10 cellular contexts compared by ENCODE assay signal in the genomic region with DNA sequence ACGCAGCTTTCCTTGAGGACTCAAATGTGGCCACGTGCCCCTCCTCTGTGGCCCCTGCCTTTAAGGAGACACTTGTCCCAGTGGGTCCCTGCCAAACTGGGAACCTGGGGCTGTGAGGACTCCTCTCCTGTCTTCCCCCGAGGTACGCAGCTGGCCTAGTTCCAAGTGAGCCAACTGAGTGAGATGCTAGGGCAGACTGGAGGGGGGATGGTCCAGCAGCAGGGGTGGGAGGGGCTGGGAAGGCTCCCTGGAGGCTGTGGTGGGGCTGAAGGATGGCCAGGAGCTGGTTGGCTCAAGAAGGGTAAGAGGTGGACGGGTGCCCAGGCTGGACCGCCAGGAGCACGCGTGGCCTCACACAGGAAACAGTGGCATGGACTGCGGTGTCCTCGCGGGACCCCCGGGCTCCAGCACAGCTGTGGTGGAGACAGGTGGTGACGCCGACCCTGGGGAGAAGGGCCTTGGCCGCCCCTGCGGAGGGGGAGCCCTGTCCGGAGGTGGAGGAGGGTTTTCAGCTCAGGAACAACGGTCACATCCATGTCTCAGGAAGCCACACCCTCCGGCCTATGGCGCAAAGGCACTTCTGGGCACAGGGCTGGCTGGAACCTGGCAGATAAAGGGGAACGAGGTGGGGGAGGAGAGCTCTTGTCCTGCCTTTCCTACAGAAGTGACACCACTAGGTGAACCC. TPM values are rescaled to one million over a fixed set of nuclear protein-coding genes. Genes with fewer than 3 reads are reported as not detected.
DNase-seq lines count a peak whose midpoint lies in the region; ATAC-seq and TF ChIP-seq lines count a peak whose summit lies in the region.
"Had no signal": no experiment of that assay in that cellular context is flagged by ENCODE, and none has a peak within 500 bp of the region (broad histone marks: within the 10 kb centered on the region; RNA-seq: fewer than 3 reads in every experiment).

No MANE protein-coding gene starts in this region.

- intact Hi-C loops in breast epithelium (cut with DNase I; ENCODE audit: low total_unique reads), result no loop called here
- intact Hi-C loops in left lung (cut with DNase I), result no loop called here

- H3K27me3 ChIP-seq in breast epithelium (no peaks in the 10 kb centered on the region), left lung (no peaks in the 10 kb centered on the region), upper lobe of left lung (no peaks in the 10 kb centered on the region)

- H3K9me3 ChIP-seq in breast epithelium, result no peaks in the 10 kb centered on the region
- no peaks in the 10 kb centered on the region for H3K9me3 ChIP-seq in left lung
- H3K9me3 ChIP-seq in upper lobe of left lung, result no peaks in the 10 kb centered on the region

- peak in 3 of 4 donors; percentile 17 to 92 (median 92) for TF ChIP-seq EP300 in upper lobe of left lung (IDR thresholded peaks at IDR 0.05)

- DNase-seq in NCI-H524 (lab: John Stamatoyannopoulos, UW) (peak; percentile 7 to 14), NCI-H524 treated with DMSO at 0.1 percent for 48 hours (lab: John Stamatoyannopoulos, UW) (no peak), breast epithelium (ENCODE audit: low spot score in 2 of 2) (no peak), left lung (peak; percentile 85 to 91), upper lobe of left lung (peak; percentile 83 to 95), inferior parietal cortex (ENCODE audit: extremely low spot score) (no peak)
- DNase-seq in activated CD4-positive, CD25-positive, alpha-beta regulatory T cell treated with anti-CD3 and anti-CD28 coated beads, Interleukin-2, amount 50 U/mL, for 72 hours, result no peak
- DNase-seq: NCI-H1048; stimulated activated naive CD4-positive, alpha-beta T cell treated with Interleukin-2 at 50 U/mL for 16 hours had no signal

- TF ChIP-seq CTCF in breast epithelium (IDR thresholded peaks at IDR 0.05) (no peak), left lung (IDR thresholded peaks at IDR 0.05) (no peak), upper lobe of left lung (IDR thresholded peaks at IDR 0.05) (peak in 1 of 6 experiments; percentile 10)

- H3K27ac ChIP-seq in breast epithelium (peak overlapping the region; percentile 79 to 85), left lung (peak overlapping the region; percentile 57 to 87), upper lobe of left lung (peak overlapping the region; percentile 88 to 92 (median 89))

- WGBS in upper lobe of left lung, 2 donors, result 0 to 23% methylated on average over 4 to 21 of the region's 21 CpGs

- ATAC-seq in left lung (peak; percentile 72), upper lobe of left lung (ENCODE audit: low FRiP score in 2 of 2) (peak; percentile 33 to 78), GM21528 (IDR thresholded peaks at IDR 0.05; ENCODE audit: low FRiP score, unreplicated experiment) (no peak)

- H3K36me3 ChIP-seq in breast epithelium (no peaks in the 10 kb centered on the region), left lung (peaks cover 0 to 13% of the 10 kb centered on the region in 2 donors), upper lobe of left lung (peaks cover 0 to 12% (median 10%) of the 10 kb centered on the region in 4 donors)

- TF ChIP-seq POLR2A in breast epithelium (IDR thresholded peaks at IDR 0.05) (no peak), upper lobe of left lung (IDR thresholded peaks at IDR 0.05) (no peak)

- H3K4me3 ChIP-seq in breast epithelium, result peak overlapping the region in 2 of 3 donors; percentile 20 to 54
- peak overlapping the region in 1 of 2 donors; percentile 14 for H3K4me3 ChIP-seq in left lung
- H3K4me3 ChIP-seq in upper lobe of left lung, result peak overlapping the region in 1 of 4 donors; percentile 28

- H3K4me1 ChIP-seq in breast epithelium, result peaks cover 32 to 64% of the 10 kb centered on the region in 2 donors
- H3K4me1 ChIP-seq in left lung, result peaks cover 46 to 77% of the 10 kb centered on the region in 2 donors
- peaks cover 68 to 93% (median 79%) of the 10 kb centered on the region in 4 donors for H3K4me1 ChIP-seq in upper lobe of left lung

RNA-seq across cellular contexts. Expression of gene MLLT1, which starts 45.8 kb away (rescaled TPM):
- total RNA-seq in breast epithelium (10 to 100 TPM; 13.6 to 16.4 (median 13.8) TPM), left lung (10 to 100 TPM; 69.3 to 71.3 TPM), upper lobe of left lung (10 to 100 TPM; 22.1 to 98.9 (median 49.3) TPM)

Comparison
In these comparisons a context has a peak if more than half of its experiments do, and no peak if none do; other contexts are left out.
1. DNase-seq: peak in NCI-H524 (2 of 2), left lung (2 of 2) and upper lobe of left lung (2 of 2); none in NCI-H524 treated with DMSO at 0.1 percent for 48 hours (single experiment), breast epithelium (0 of 2), inferior parietal cortex (single experiment) and activated CD4-positive, CD25-positive, alpha-beta regulatory T cell treated with anti-CD3 and anti-CD28 coated beads, Interleukin-2, amount 50 U/mL, for 72 hours (single experiment).
2. Peak in every context shown above with its lines, with median percentiles within 50 percentile points of each other: H3K27ac ChIP-seq.